In the genomic region with DNA sequence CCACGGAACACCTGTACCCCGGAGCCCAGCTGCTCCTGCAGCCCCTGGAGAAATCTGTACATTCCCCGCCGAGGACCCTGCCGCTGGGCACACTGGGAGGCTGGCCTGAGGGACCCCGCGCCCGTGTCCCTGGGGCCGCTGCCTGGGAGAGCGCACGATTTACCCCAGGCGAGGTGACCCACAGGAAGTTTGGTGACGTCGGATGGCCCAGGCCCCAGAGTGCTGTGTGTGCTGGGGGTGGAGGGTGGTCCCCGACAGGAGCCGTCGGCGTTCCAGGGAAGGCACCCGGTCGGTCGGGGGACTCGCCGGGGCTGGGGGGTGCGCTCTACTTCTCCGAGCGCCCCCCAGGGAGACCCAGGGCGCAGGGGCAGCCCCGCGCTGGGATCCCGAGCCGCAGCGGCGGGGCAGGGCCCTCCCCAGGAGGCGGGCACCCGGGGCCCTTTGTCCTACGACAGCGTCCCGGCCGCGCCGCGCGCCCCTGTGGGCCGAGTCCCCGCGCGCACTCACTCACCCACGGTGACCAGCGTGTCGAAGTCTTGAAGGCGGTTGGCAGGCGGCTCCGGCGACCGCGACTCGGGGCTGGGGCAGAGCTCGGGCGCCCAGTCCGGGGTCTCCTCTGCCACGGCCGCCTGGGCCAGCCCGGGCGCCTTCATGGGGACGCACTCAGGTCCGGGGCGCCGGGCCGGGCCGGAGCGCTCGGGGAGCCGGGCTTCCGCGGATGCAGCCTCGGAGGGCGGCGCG, we compare ENCODE assay signal across 7 cellular contexts.
DNase-seq lines count a peak whose midpoint lies in the region; ATAC-seq and TF ChIP-seq lines count a peak whose summit lies in the region.
"Not testable (repeated sequence)": the region's sequence is repeated elsewhere in the genome, so short reads cannot be mapped to it uniquely, and the experiment has no call there.

No MANE protein-coding gene starts in this region.

- RAD21 ChIA-PET in HCT116 (lab: Charles Lee; ENCODE audit: low non-redundant PET in 1 of 2, low total read pairs in 2 of 2, uncharacterized antibody in 2 of 2, unreplicated experiment in 2 of 2), result not testable (repeated sequence)

- intact Hi-C loops in HCT116 (cut with micrococcal nuclease), result not testable (repeated sequence)

- not testable (repeated sequence) for DNase-seq in HCT116 (ENCODE audit: low read depth, low spot score); activated CD8-positive, alpha-beta memory T cell treated with anti-CD3 and anti-CD28 coated beads, Interleukin-2, amount 10 ng/mL, durations not matched to agents 7 days and 5 days; left lobe of liver (ENCODE audit: low spot score)

- not testable (repeated sequence) for H3K4me3 Mint-ChIP-seq in activated CD8-positive, alpha-beta memory T cell treated with anti-CD3 and anti-CD28 coated beads, Interleukin-2, amount 10 ng/mL, durations not matched to agents 7 days and 5 days

- CTCF ChIA-PET in HCT116 (lab: Charles Lee); activated CD8-positive, alpha-beta memory T cell treated with anti-CD3 and anti-CD28 coated beads, Interleukin-2, amount 10 ng/mL, durations not matched to agents 7 days and 5 days (lab: Charles Lee): not testable (repeated sequence)

- not testable (repeated sequence) for TF ChIP-seq POLR2A in HCT116 (IDR thresholded peaks at IDR 0.05; ENCODE audit: borderline replicate concordance, extremely low read depth, insufficient read depth, insufficient read length)

- H3K79me2 ChIP-seq in HCT116 (ENCODE audit: insufficient read depth, low read length), result not testable (repeated sequence)

- not testable (repeated sequence) for H3K4me1 Mint-ChIP-seq in activated CD8-positive, alpha-beta memory T cell treated with anti-CD3 and anti-CD28 coated beads, Interleukin-2, amount 10 ng/mL, durations not matched to agents 7 days and 5 days

- H3K4me2 ChIP-seq in HCT116 (ENCODE audit: low read length), result not testable (repeated sequence)

- TF ChIP-seq RAD21 in HCT116 (IDR thresholded peaks at IDR 0.05; ENCODE audit: low read depth), result not testable (repeated sequence)

- not testable (repeated sequence) for H3K9me3 Mint-ChIP-seq in activated CD8-positive, alpha-beta memory T cell treated with anti-CD3 and anti-CD28 coated beads, Interleukin-2, amount 10 ng/mL, durations not matched to agents 7 days and 5 days (ENCODE audit: low read depth)

- not testable (repeated sequence) for H3K9me2 ChIP-seq in HCT116 (ENCODE audit: insufficient read depth)

- not testable (repeated sequence) for BruUV-seq in HCT116 (replicated peaks; lab: Mats Ljungman, UMichigan)

- H4K20me1 ChIP-seq in HCT116 (ENCODE audit: insufficient read depth), result not testable (repeated sequence)

- not testable (repeated sequence) for H2AFZ ChIP-seq in HCT116 (ENCODE audit: low read depth, low read length, poor library complexity, severe bottlenecking)

- POLR2A ChIA-PET in HCT116 (lab: Charles Lee), result not testable (repeated sequence)

- TF ChIP-seq CTCF in HCT116 (IDR thresholded peaks at IDR 0.05 in 2 of 3, conservative IDR thresholded peaks at IDR 0.05 in 1 of 3; ENCODE audit: borderline replicate concordance in 1 of 3, insufficient read depth in 1 of 3, low read depth in 2 of 3, low read length in 2 of 3), result not testable (repeated sequence)

- H3K4me1 ChIP-seq in HCT116 (ENCODE audit: control insufficient read depth in 1 of 2, insufficient read depth in 2 of 2, low read length in 2 of 2), result not testable (repeated sequence)

- H3K27me3 Mint-ChIP-seq in activated CD8-positive, alpha-beta memory T cell treated with anti-CD3 and anti-CD28 coated beads, Interleukin-2, amount 10 ng/mL, durations not matched to agents 7 days and 5 days, result not testable (repeated sequence)

- not testable (repeated sequence) for H3K9ac ChIP-seq in HCT116 (ENCODE audit: low read length)

- not testable (repeated sequence) for H3K9me3 ChIP-seq in HCT116 (ENCODE audit: control insufficient read depth in 1 of 2, insufficient read depth in 1 of 2, low read depth in 1 of 2, low read length in 2 of 2)

- H3K36me3 ChIP-seq in HCT116 (ENCODE audit: control insufficient read depth in 1 of 2, insufficient read depth in 2 of 2, low read length in 2 of 2), result not testable (repeated sequence)

- H3K4me3 ChIP-seq in HCT116 (replicated peaks in 1 of 2; ENCODE audit: low read depth in 1 of 2, low read length in 2 of 2), result not testable (repeated sequence)

- not testable (repeated sequence) for H3K27ac ChIP-seq in HCT116 (ENCODE audit: low read depth, low read length)

- not testable (repeated sequence) for H3K27ac Mint-ChIP-seq in activated CD8-positive, alpha-beta memory T cell treated with anti-CD3 and anti-CD28 coated beads, Interleukin-2, amount 10 ng/mL, durations not matched to agents 7 days and 5 days

- ATAC-seq in GM19025 (IDR thresholded peaks at IDR 0.05; ENCODE audit: low read depth, unreplicated experiment), result peak; percentile 42
- ATAC-seq in GM21381 (IDR thresholded peaks at IDR 0.05; ENCODE audit: unreplicated experiment), result peak; percentile 50
- ATAC-seq in HCT116, result peak; percentile 42
- ATAC-seq in HG02973 (IDR thresholded peaks at IDR 0.05; ENCODE audit: unreplicated experiment), result peak; percentile 34
- peak; percentile 46 for ATAC-seq in HG03354 (IDR thresholded peaks at IDR 0.05; ENCODE audit: poor library complexity, severe bottlenecking, unreplicated experiment)
- ATAC-seq in activated CD8-positive, alpha-beta memory T cell treated with anti-CD3 and anti-CD28 coated beads, Interleukin-2, amount 10 ng/mL, durations not matched to agents 7 days and 5 days, result peak; percentile 37
- ATAC-seq in left lobe of liver, result peak; percentile 72

- not testable (repeated sequence) for H3K27me3 ChIP-seq in HCT116 (ENCODE audit: insufficient read depth, low read length)

- not testable (repeated sequence) for H3K36me3 Mint-ChIP-seq in activated CD8-positive, alpha-beta memory T cell treated with anti-CD3 and anti-CD28 coated beads, Interleukin-2, amount 10 ng/mL, durations not matched to agents 7 days and 5 days
